39 cellular contexts compared by ENCODE assay signal in the genomic region with DNA sequence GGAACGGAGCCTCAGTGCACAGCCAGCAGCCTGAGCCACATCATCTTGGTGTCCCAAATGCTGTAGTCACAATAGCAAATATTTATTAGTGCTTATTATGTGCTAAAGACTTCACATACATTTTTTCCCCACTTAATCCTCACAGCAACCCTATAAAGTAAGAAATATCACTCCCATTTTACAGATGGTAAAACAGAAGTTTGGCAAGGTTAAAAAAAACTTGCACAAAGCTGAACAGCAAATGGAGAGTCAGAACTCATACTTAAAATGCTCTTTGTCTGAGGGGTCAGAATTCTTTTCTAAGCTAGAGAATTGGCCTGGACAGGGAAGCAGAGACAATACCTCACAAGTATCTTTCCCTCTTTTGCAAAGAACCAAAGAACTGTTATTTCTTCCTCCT. TPM values are rescaled to one million over a fixed set of nuclear protein-coding genes. Genes with fewer than 3 reads are reported as not detected.
"Had no signal": no experiment of that assay in that cellular context is flagged by ENCODE, and none has a peak within 500 bp of the region (broad histone marks: within the 10 kb centered on the region; RNA-seq: fewer than 3 reads in every experiment).

No MANE protein-coding gene starts in this region.

- H3K27me3 ChIP-seq: ascending aorta had no signal

- DNase-seq: activated B cell treated with CpG ODN at 0.5 μM for 24 hours; activated CD4-positive, alpha-beta memory T cell treated with anti-CD3 and anti-CD28 coated beads for 36 hours; activated CD4-positive, alpha-beta T cell treated with anti-CD3 and anti-CD28 coated beads for 4 hours; activated CD4-positive, alpha-beta T cell treated with anti-CD3 and anti-CD28 coated beads, Interleukin-2, amount 10 ng/mL, durations not matched to agents 24 days and 14 days; activated CD4-positive, alpha-beta T cell treated with anti-CD3 and anti-CD28 coated beads, Interleukin-2, amount 50 U/mL, for 1 hour; activated CD4-positive, alpha-beta T cell treated with anti-CD3 and anti-CD28 coated beads, Interleukin-2, amount 50 U/mL, for 4 hours; activated CD4-positive, CD25-positive, alpha-beta regulatory T cell treated with anti-CD3 and anti-CD28 coated beads, Interleukin-2, amount 50 U/mL, for 72 hours; activated CD8-positive, alpha-beta memory T cell treated with anti-CD3 and anti-CD28 coated beads, Interleukin-2, amount 50 U/mL, for 4 hours; activated CD8-positive, alpha-beta T cell treated with anti-CD3 and anti-CD28 coated beads for 36 hours; activated effector memory CD4-positive, alpha-beta T cell treated with Interleukin-2 at 50 U/mL for 16 hours; activated gamma-delta T cell; activated naive CD4-positive, alpha-beta T cell treated with anti-CD3 and anti-CD28 coated beads, Interleukin-2, amount 10 ng/mL, durations not matched to agents 7 days and 5 days; activated naive CD4-positive, alpha-beta T cell treated with Interleukin-2 at 50 U/mL for 16 hours; activated naive CD8-positive, alpha-beta T cell treated with anti-CD3 and anti-CD28 coated beads, Interleukin-2, amount 10 ng/mL, durations not matched to agents 7 days and 5 days; activated naive CD8-positive, alpha-beta T cell treated with anti-CD3 and anti-CD28 coated beads, Interleukin-2, amount 50 U/mL, for 24 hours; activated T-cell treated with anti-CD3 and anti-CD28 coated beads for 4 hours; activated T-cell treated with anti-CD3 and anti-CD28 coated beads, Interleukin-2, amount 50 U/mL, for 1 hour; activated T-cell treated with anti-CD3 and anti-CD28 coated beads, Interleukin-2, amount 50 U/mL, for 4 hours; activated T-cell treated with anti-CD3 and anti-CD28 coated beads, Interleukin-2, amount 50 U/mL, for 72 hours; amygdala; anterior cingulate cortex; caudate nucleus; T-helper 1 cell; T-helper 2 cell; T-helper 9 cell had no signal

- H3K9me3 ChIP-seq: ascending aorta had no signal

- H3K4me1 Mint-ChIP-seq: activated CD4-positive, alpha-beta T cell treated with anti-CD3 and anti-CD28 coated beads, Interleukin-2, amount 10 ng/mL, durations not matched to agents 24 days and 14 days; activated naive CD4-positive, alpha-beta T cell treated with anti-CD3 and anti-CD28 coated beads, Interleukin-2, amount 10 ng/mL, durations not matched to agents 7 days and 5 days; activated naive CD8-positive, alpha-beta T cell treated with anti-CD3 and anti-CD28 coated beads, Interleukin-2, amount 10 ng/mL, durations not matched to agents 7 days and 5 days had no signal

- H3K27ac ChIP-seq: ascending aorta, cardiac muscle cell, VCaP had no signal

- H3K36me3 Mint-ChIP-seq: activated CD4-positive, alpha-beta memory T cell treated with anti-CD3 and anti-CD28 coated beads for 36 hours; activated naive CD4-positive, alpha-beta T cell treated with anti-CD3 and anti-CD28 coated beads, Interleukin-2, amount 10 ng/mL, durations not matched to agents 7 days and 5 days; activated naive CD8-positive, alpha-beta T cell; activated naive CD8-positive, alpha-beta T cell treated with anti-CD3 and anti-CD28 coated beads, Interleukin-2, amount 10 ng/mL, durations not matched to agents 7 days and 5 days; brain had no signal

- H3K27ac Mint-ChIP-seq: activated B cell treated with CpG ODN at 0.5 μM for 24 hours; activated CD4-positive, alpha-beta memory T cell treated with anti-CD3 and anti-CD28 coated beads for 36 hours; activated CD4-positive, alpha-beta T cell treated with anti-CD3 and anti-CD28 coated beads, Interleukin-2, amount 10 ng/mL, durations not matched to agents 24 days and 14 days; activated CD8-positive, alpha-beta T cell treated with anti-CD3 and anti-CD28 coated beads for 36 hours; activated naive CD4-positive, alpha-beta T cell treated with anti-CD3 and anti-CD28 coated beads, Interleukin-2, amount 10 ng/mL, durations not matched to agents 7 days and 5 days; activated naive CD4-positive, alpha-beta T cell treated with anti-CD3 and anti-CD28 coated beads, Interleukin-2, amount 50 U/mL, for 24 hours; activated naive CD8-positive, alpha-beta T cell; activated naive CD8-positive, alpha-beta T cell treated with anti-CD3 and anti-CD28 coated beads, Interleukin-2, amount 10 ng/mL, durations not matched to agents 7 days and 5 days; activated naive CD8-positive, alpha-beta T cell treated with anti-CD3 and anti-CD28 coated beads, Interleukin-2, amount 50 U/mL, for 24 hours; activated T-cell treated with anti-CD3 and anti-CD28 coated beads, Interleukin-2, amount 50 U/mL, for 72 hours; activated T-helper 1 cell treated with anti-CD3 and anti-CD28 coated beads, Interleukin-12 subunit alpha, Interleukin-12 subunit beta, Interleukin-2, Interleukin-4 antibody, amounts not matched to agents 30 ng/mL and 10 ng/mL and 1 ng/mL, durations not matched to agents 14 hours and 24 hours and 36 hours; activated T-helper 17 cell treated with anti-CD3 and anti-CD28 coated beads, Interleukin-2, amount 50 U/mL, for 72 hours; brain; T-helper 1 cell treated with Interleukin-12 subunit alpha and Interleukin-12 subunit beta and Interleukin-4 antibody, amounts not matched to agents 30 μg/mL and 1 μg/mL, for 36 hours; T-helper 2 cell treated with Interferon-gamma antibody and Interleukin-4, amounts not matched to agents 5 μg/mL and 100 μg/mL, for 36 hours had no signal

- H3K4me3 ChIP-seq: ascending aorta, cardiac muscle cell had no signal

- FAIRE-seq: bronchial epithelial cell, TTC549 had no signal

- H3K9me3 Mint-ChIP-seq: activated B cell treated with CpG ODN at 0.5 μM for 24 hours; activated CD4-positive, alpha-beta memory T cell treated with anti-CD3 and anti-CD28 coated beads for 36 hours; activated CD4-positive, alpha-beta T cell treated with anti-CD3 and anti-CD28 coated beads, Interleukin-2, amount 10 ng/mL, durations not matched to agents 24 days and 14 days; activated CD8-positive, alpha-beta T cell treated with anti-CD3 and anti-CD28 coated beads for 36 hours; activated naive CD4-positive, alpha-beta T cell treated with anti-CD3 and anti-CD28 coated beads, Interleukin-2, amount 10 ng/mL, durations not matched to agents 7 days and 5 days; activated naive CD4-positive, alpha-beta T cell treated with anti-CD3 and anti-CD28 coated beads, Interleukin-2, amount 50 U/mL, for 24 hours; activated naive CD8-positive, alpha-beta T cell treated with anti-CD3 and anti-CD28 coated beads, Interleukin-2, amount 10 ng/mL, durations not matched to agents 7 days and 5 days; activated naive CD8-positive, alpha-beta T cell treated with anti-CD3 and anti-CD28 coated beads, Interleukin-2, amount 50 U/mL, for 24 hours; activated T-cell treated with anti-CD3 and anti-CD28 coated beads, Interleukin-2, amount 50 U/mL, for 4 hours; activated T-cell treated with anti-CD3 and anti-CD28 coated beads, Interleukin-2, amount 50 U/mL, for 72 hours; activated T-helper 1 cell treated with anti-CD3 and anti-CD28 coated beads, Interleukin-12 subunit alpha, Interleukin-12 subunit beta, Interleukin-2, Interleukin-4 antibody, amounts not matched to agents 30 ng/mL and 10 ng/mL and 1 ng/mL, durations not matched to agents 14 hours and 24 hours and 36 hours; activated T-helper 17 cell treated with anti-CD3 and anti-CD28 coated beads, Interleukin-2, amount 50 U/mL, for 72 hours; brain; T-helper 1 cell treated with Interleukin-12 subunit alpha and Interleukin-12 subunit beta and Interleukin-4 antibody, amounts not matched to agents 30 μg/mL and 1 μg/mL, for 36 hours; T-helper 2 cell treated with Interferon-gamma antibody and Interleukin-4, amounts not matched to agents 5 μg/mL and 100 μg/mL, for 36 hours had no signal

- H3K4me3 Mint-ChIP-seq: activated B cell treated with CpG ODN at 0.5 μM for 24 hours; activated CD4-positive, alpha-beta memory T cell treated with anti-CD3 and anti-CD28 coated beads for 36 hours; activated CD4-positive, alpha-beta T cell treated with anti-CD3 and anti-CD28 coated beads, Interleukin-2, amount 10 ng/mL, durations not matched to agents 24 days and 14 days; activated CD8-positive, alpha-beta T cell treated with anti-CD3 and anti-CD28 coated beads for 36 hours; activated naive CD4-positive, alpha-beta T cell treated with anti-CD3 and anti-CD28 coated beads, Interleukin-2, amount 10 ng/mL, durations not matched to agents 7 days and 5 days; activated naive CD4-positive, alpha-beta T cell treated with anti-CD3 and anti-CD28 coated beads, Interleukin-2, amount 50 U/mL, for 24 hours; activated naive CD8-positive, alpha-beta T cell; activated naive CD8-positive, alpha-beta T cell treated with anti-CD3 and anti-CD28 coated beads, Interleukin-2, amount 10 ng/mL, durations not matched to agents 7 days and 5 days; activated naive CD8-positive, alpha-beta T cell treated with anti-CD3 and anti-CD28 coated beads, Interleukin-2, amount 50 U/mL, for 24 hours; activated T-cell treated with anti-CD3 and anti-CD28 coated beads, Interleukin-2, amount 50 U/mL, for 4 hours; activated T-cell treated with anti-CD3 and anti-CD28 coated beads, Interleukin-2, amount 50 U/mL, for 72 hours; activated T-helper 1 cell treated with anti-CD3 and anti-CD28 coated beads, Interleukin-12 subunit alpha, Interleukin-12 subunit beta, Interleukin-2, Interleukin-4 antibody, amounts not matched to agents 30 ng/mL and 10 ng/mL and 1 ng/mL, durations not matched to agents 14 hours and 24 hours and 36 hours; activated T-helper 17 cell treated with anti-CD3 and anti-CD28 coated beads, Interleukin-2, amount 50 U/mL, for 72 hours; brain; central memory CD8-positive, alpha-beta T cell; T-helper 1 cell treated with Interleukin-12 subunit alpha and Interleukin-12 subunit beta and Interleukin-4 antibody, amounts not matched to agents 30 μg/mL and 1 μg/mL, for 36 hours; T-helper 2 cell treated with Interferon-gamma antibody and Interleukin-4, amounts not matched to agents 5 μg/mL and 100 μg/mL, for 36 hours had no signal

- ATAC-seq: activated CD8-positive, alpha-beta T cell treated with anti-CD3 and anti-CD28 coated beads for 36 hours; activated naive CD8-positive, alpha-beta T cell treated with anti-CD3 and anti-CD28 coated beads, Interleukin-2, amount 50 U/mL, for 24 hours; activated T-cell treated with anti-CD3 and anti-CD28 coated beads, Interleukin-2, amount 50 U/mL, for 4 hours; activated T-cell treated with anti-CD3 and anti-CD28 coated beads, Interleukin-2, amount 50 U/mL, for 72 hours; activated T-helper 17 cell treated with anti-CD3 and anti-CD28 coated beads, Interleukin-2, amount 50 U/mL, for 72 hours had no signal

- H3K36me3 ChIP-seq: ascending aorta, cardiac muscle cell had no signal

RNA-seq across cellular contexts. Expression of a gene that starts 30.9 kb away (rescaled TPM):
- total RNA-seq: activated CD4-positive, alpha-beta memory T cell treated with anti-CD3 and anti-CD28 coated beads for 36 hours; activated CD4-positive, alpha-beta T cell treated with anti-CD3 and anti-CD28 coated beads, Interleukin-2, amount 10 ng/mL, durations not matched to agents 24 days and 14 days; activated CD8-positive, alpha-beta memory T cell treated with anti-CD3 and anti-CD28 coated beads for 36 hours; activated CD8-positive, alpha-beta T cell treated with anti-CD3 and anti-CD28 coated beads for 36 hours; activated naive CD8-positive, alpha-beta T cell treated with anti-CD3 and anti-CD28 coated beads, Interleukin-2, amount 10 ng/mL, durations not matched to agents 7 days and 5 days; activated T-cell treated with anti-CD3 and anti-CD28 coated beads, Interleukin-2, amount 50 U/mL, for 4 hours; activated T-cell treated with anti-CD3 and anti-CD28 coated beads, Interleukin-2, amount 50 U/mL, for 72 hours; activated T-helper 1 cell treated with anti-CD3 and anti-CD28 coated beads, Interleukin-12 subunit alpha, Interleukin-12 subunit beta, Interleukin-2, Interleukin-4 antibody, amounts not matched to agents 30 ng/mL and 10 ng/mL and 1 ng/mL, durations not matched to agents 14 hours and 24 hours and 36 hours; activated T-helper 17 cell treated with anti-CD3 and anti-CD28 coated beads, Interleukin-2, amount 50 U/mL, for 72 hours had no signal
